Comparison of ENCODE assay signal across 1 cellular context in genomic region chr20:36051318-36052116, GRCh38.
TF ChIP-seq lines count a peak whose summit lies in the region.

No MANE protein-coding gene starts in this region.

TF ChIP-seq in HepG2, 621 proteins besides CTCF, POLR2A, EP300 and RAD21 (continued from another document):
- 0 out of 2 replicates have a peak, but pooled peaks have one; percentile 8 for TF ChIP-seq ZBTB4 (CRISPR knock-in tag; IDR thresholded peaks at IDR 0.05; ENCODE audit: borderline replicate concordance)
- TF ChIP-seq NFAT5 (CRISPR knock-in tag; IDR thresholded peaks at IDR 0.05) = 0 out of 2 replicates have a peak, but pooled peaks have one; percentile 40
- TF ChIP-seq MAFK (conservative IDR thresholded peaks at IDR 0.05 in 1 of 2, IDR thresholded peaks at IDR 0.05 in 1 of 2; ENCODE audit: low read length in 2 of 2) = peak; percentile 40 to 44; a peak in 2 of 4 replicates
- TF ChIP-seq PCBP1 (IDR thresholded peaks at IDR 0.05; ENCODE audit: borderline replicate concordance, low read depth, low read length) = no peak
- TF ChIP-seq PRPF4 (IDR thresholded peaks at IDR 0.05; ENCODE audit: low read depth, low read length, poor library complexity, severe bottlenecking) = peak; percentile 1
- no peak for TF ChIP-seq ZNF331 (CRISPR knock-in tag; IDR thresholded peaks at IDR 0.05)
- 0 out of 2 replicates have a peak, but pooled peaks have one; percentile 91 for TF ChIP-seq CC2D1A (CRISPR knock-in tag; IDR thresholded peaks at IDR 0.05)
- TF ChIP-seq BHLHE40 (IDR thresholded peaks at IDR 0.05; ENCODE audit: low read length) = no peak
- 0 out of 2 replicates have a peak, but pooled peaks have one; percentile 10 for TF ChIP-seq CAMTA2 (CRISPR knock-in tag; IDR thresholded peaks at IDR 0.05; ENCODE audit: borderline replicate concordance)
- no peak for TF ChIP-seq ZNF407 (CRISPR knock-in tag; IDR thresholded peaks at IDR 0.05; ENCODE audit: not compliant biosample characterization)
- TF ChIP-seq HMGA1 (CRISPR knock-in tag; conservative IDR thresholded peaks at IDR 0.05) = peak; percentile 77; the same call in 1 of the 2 replicates
- TF ChIP-seq PITX1 (CRISPR knock-in tag; IDR thresholded peaks at IDR 0.05) = 0 out of 2 replicates have a peak, but pooled peaks have one; percentile 10
- peak; percentile 53; the same call in 1 of the 2 replicates for TF ChIP-seq ZFYVE20 (CRISPR knock-in tag; IDR thresholded peaks at IDR 0.05; ENCODE audit: borderline replicate concordance, low read depth)
- TF ChIP-seq NBN (conservative IDR thresholded peaks at IDR 0.05) = peak; percentile 80; the same call in 1 of the 2 replicates
- no peak for TF ChIP-seq NFE2L2 (IDR thresholded peaks at IDR 0.05; ENCODE audit: low read length)
- TF ChIP-seq ZNF747 (CRISPR knock-in tag; IDR thresholded peaks at IDR 0.05; ENCODE audit: borderline replicate concordance) = no peak
- 0 out of 2 replicates have a peak, but pooled peaks have one; percentile 6 for TF ChIP-seq ZBTB33 (CRISPR knock-in tag; IDR thresholded peaks at IDR 0.05)
- TF ChIP-seq TRAFD1 (CRISPR knock-in tag; IDR thresholded peaks at IDR 0.05; ENCODE audit: borderline replicate concordance) = no peak
- peak; percentile 38; the same call in 1 of the 2 replicates for TF ChIP-seq MAFF (IDR thresholded peaks at IDR 0.05; ENCODE audit: low read depth, low read length)
- no peak for TF ChIP-seq U2AF2 (IDR thresholded peaks at IDR 0.05; ENCODE audit: low read depth, low read length)
- TF ChIP-seq ZNF576 (CRISPR knock-in tag; IDR thresholded peaks at IDR 0.05) = 0 out of 2 replicates have a peak, but pooled peaks have one; percentile 33
- 0 out of 2 replicates have a peak, but pooled peaks have one; percentile 17 for TF ChIP-seq ZNF772 (CRISPR knock-in tag; IDR thresholded peaks at IDR 0.05)
- TF ChIP-seq PLSCR1 (CRISPR knock-in tag; IDR thresholded peaks at IDR 0.05; ENCODE audit: borderline replicate concordance) = no peak
